8 cellular contexts compared by ENCODE assay signal in genomic region chr4:153465922-153466636, GRCh38. TPM values are rescaled to one million over a fixed set of nuclear protein-coding genes. Genes with fewer than 3 reads are reported as not detected.
DNase-seq lines count a peak whose midpoint lies in the region; ATAC-seq and TF ChIP-seq lines count a peak whose summit lies in the region.

A gene with protein sequence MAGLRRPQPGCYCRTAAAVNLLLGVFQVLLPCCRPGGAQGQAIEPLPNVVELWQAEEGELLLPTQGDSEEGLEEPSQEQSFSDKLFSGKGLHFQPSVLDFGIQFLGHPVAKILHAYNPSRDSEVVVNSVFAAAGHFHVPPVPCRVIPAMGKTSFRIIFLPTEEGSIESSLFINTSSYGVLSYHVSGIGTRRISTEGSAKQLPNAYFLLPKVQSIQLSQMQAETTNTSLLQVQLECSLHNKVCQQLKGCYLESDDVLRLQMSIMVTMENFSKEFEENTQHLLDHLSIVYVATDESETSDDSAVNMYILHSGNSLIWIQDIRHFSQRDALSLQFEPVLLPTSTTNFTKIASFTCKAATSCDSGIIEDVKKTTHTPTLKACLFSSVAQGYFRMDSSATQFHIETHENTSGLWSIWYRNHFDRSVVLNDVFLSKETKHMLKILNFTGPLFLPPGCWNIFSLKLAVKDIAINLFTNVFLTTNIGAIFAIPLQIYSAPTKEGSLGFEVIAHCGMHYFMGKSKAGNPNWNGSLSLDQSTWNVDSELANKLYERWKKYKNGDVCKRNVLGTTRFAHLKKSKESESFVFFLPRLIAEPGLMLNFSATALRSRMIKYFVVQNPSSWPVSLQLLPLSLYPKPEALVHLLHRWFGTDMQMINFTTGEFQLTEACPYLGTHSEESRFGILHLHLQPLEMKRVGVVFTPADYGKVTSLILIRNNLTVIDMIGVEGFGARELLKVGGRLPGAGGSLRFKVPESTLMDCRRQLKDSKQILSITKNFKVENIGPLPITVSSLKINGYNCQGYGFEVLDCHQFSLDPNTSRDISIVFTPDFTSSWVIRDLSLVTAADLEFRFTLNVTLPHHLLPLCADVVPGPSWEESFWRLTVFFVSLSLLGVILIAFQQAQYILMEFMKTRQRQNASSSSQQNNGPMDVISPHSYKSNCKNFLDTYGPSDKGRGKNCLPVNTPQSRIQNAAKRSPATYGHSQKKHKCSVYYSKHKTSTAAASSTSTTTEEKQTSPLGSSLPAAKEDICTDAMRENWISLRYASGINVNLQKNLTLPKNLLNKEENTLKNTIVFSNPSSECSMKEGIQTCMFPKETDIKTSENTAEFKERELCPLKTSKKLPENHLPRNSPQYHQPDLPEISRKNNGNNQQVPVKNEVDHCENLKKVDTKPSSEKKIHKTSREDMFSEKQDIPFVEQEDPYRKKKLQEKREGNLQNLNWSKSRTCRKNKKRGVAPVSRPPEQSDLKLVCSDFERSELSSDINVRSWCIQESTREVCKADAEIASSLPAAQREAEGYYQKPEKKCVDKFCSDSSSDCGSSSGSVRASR (N-terminal part only) (plus strand): TSS chr4:153466360. CDS start chr4:153466398, 38 bp downstream.

- H3K36me3 ChIP-seq in NT2/D1 (ENCODE audit: insufficient read depth, insufficient read length, low read length) (peaks cover 7% of the 10 kb centered on the region), mucosa of descending colon (ENCODE audit: low read depth) (no peaks in the 10 kb centered on the region)

- H3K4me1 ChIP-seq in NT2/D1 (ENCODE audit: insufficient read depth, insufficient read length) = no peaks in the 10 kb centered on the region
- peaks cover 27% of the 10 kb centered on the region for H3K4me1 ChIP-seq in mucosa of descending colon (ENCODE audit: low read depth)

- H3K36me3 Mint-ChIP-seq in stimulated activated naive B cell treated with anti-CD40 and anti-IgM and Interleukin-4, amounts not matched to agents 10 μg/mL and 1 μg/mL and 100 μg/mL, for 72 hours = peaks cover 30 to 34% of the 10 kb centered on the region in 2 donors

- peak within 1 kb of the TSS; percentile 96 for H3K27ac Mint-ChIP-seq in stimulated activated naive B cell treated with anti-CD40 and anti-IgM and Interleukin-4, amounts not matched to agents 10 μg/mL and 1 μg/mL and 100 μg/mL, for 72 hours

- no peaks in the 10 kb centered on the region for H3K27me3 Mint-ChIP-seq in stimulated activated naive B cell treated with anti-CD40 and anti-IgM and Interleukin-4, amounts not matched to agents 10 μg/mL and 1 μg/mL and 100 μg/mL, for 72 hours

- peak within 1 kb of the TSS; percentile 88 for H3K9ac ChIP-seq in NT2/D1 (ENCODE audit: insufficient read length, low read depth)

- peak in 12 of 14 donors; percentile 31 to 78 (median 62) for DNase-seq in C1 segment of cervical spinal cord (lab: John Stamatoyannopoulos, UW)
- no peak for DNase-seq in NT2/D1 (ENCODE audit: low read depth, low spot score)
- peak; percentile 27 for DNase-seq in activated CD8-positive, alpha-beta memory T cell treated with anti-CD3 and anti-CD28 coated beads, Interleukin-2, amount 50 U/mL, for 1 hour (ENCODE audit: extremely low read depth)
- DNase-seq in epithelial cell of esophagus (ENCODE audit: low read depth) = peak; percentile 76
- DNase-seq in mucosa of descending colon = peak; percentile 74 to 83 (median 81)
- DNase-seq in stimulated activated naive B cell treated with anti-CD40 and anti-IgM and Interleukin-4, amounts not matched to agents 10 μg/mL and 1 μg/mL and 100 μg/mL, for 72 hours = peak; percentile 51

- no peak for TF ChIP-seq CTCF in epithelial cell of esophagus (IDR thresholded peaks at IDR 0.05; ENCODE audit: insufficient read depth, low read depth, low read length, missing control alignments)
- no peak for TF ChIP-seq CTCF in mucosa of descending colon (IDR thresholded peaks at IDR 0.05)

- peak within 1 kb of the TSS; percentile 96 to 98 for H3K4me3 Mint-ChIP-seq in stimulated activated naive B cell treated with anti-CD40 and anti-IgM and Interleukin-4, amounts not matched to agents 10 μg/mL and 1 μg/mL and 100 μg/mL, for 72 hours

- H3K4me1 Mint-ChIP-seq in stimulated activated naive B cell treated with anti-CD40 and anti-IgM and Interleukin-4, amounts not matched to agents 10 μg/mL and 1 μg/mL and 100 μg/mL, for 72 hours = peaks cover 30 to 55% of the 10 kb centered on the region in 2 donors

- H3K9me3 Mint-ChIP-seq in stimulated activated naive B cell treated with anti-CD40 and anti-IgM and Interleukin-4, amounts not matched to agents 10 μg/mL and 1 μg/mL and 100 μg/mL, for 72 hours = no peaks in the 10 kb centered on the region

- intact Hi-C loops in mucosa of descending colon (cut with DNase I, micrococcal nuclease) = no loop called here

- H3K4me3 ChIP-seq in NT2/D1 (ENCODE audit: insufficient read length, low read depth) (peak within 1 kb of the TSS; percentile 68), epithelial cell of esophagus (ENCODE audit: low read length) (peak within 1 kb of the TSS; percentile 82), mucosa of descending colon (peak within 1 kb of the TSS; percentile 44)

- ATAC-seq in GM19372 (IDR thresholded peaks at IDR 0.05; ENCODE audit: low read depth, unreplicated experiment) = peak; percentile 37
- peak; percentile 35 for ATAC-seq in HG03520 (IDR thresholded peaks at IDR 0.05; ENCODE audit: unreplicated experiment)
- ATAC-seq in mucosa of descending colon = peak; percentile 83
- peak; percentile 60 to 64 for ATAC-seq in stimulated activated naive B cell treated with anti-CD40 and anti-IgM and Interleukin-4, amounts not matched to agents 10 μg/mL and 1 μg/mL and 100 μg/mL, for 72 hours (replicated peaks)

- H3K9me3 ChIP-seq in NT2/D1 (ENCODE audit: insufficient read depth, low read length) (no peaks in the 10 kb centered on the region), mucosa of descending colon (no peaks in the 10 kb centered on the region)

- H3K27me3 ChIP-seq in NT2/D1 (ENCODE audit: insufficient read depth, insufficient read length) = peaks cover 4% of the 10 kb centered on the region

RNA-seq across cellular contexts. Expression of the gene that starts here (rescaled TPM):
- 1 to 10 TPM; 5.9 to 9.8 (median 6.7) TPM for total RNA-seq in mucosa of descending colon
